In the genomic region with DNA sequence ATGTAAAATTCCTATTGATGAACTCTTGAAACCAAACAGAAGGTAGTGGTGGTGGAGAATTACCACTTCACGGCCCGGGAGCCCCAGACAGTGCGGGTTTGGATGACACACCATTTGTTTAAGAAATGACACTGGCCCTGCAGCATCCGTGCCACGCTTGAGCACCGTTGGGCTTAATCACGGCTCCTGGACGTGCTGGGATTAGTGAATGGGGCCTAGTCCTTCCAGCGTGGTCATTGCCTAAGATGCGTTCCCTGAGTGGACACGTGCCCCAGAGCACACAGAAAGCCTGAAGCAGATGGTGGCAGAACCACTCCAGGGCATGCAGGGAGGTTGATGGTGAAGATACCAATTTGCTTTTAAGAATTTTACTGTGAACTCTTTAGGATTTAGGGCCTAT, we compare ENCODE assay signal across 19 cellular contexts. TPM values are rescaled to one million over a fixed set of nuclear protein-coding genes. Genes with fewer than 3 reads are reported as not detected.
DNase-seq lines count a peak whose midpoint lies in the region; ATAC-seq and TF ChIP-seq lines count a peak whose summit lies in the region.
"Had no signal": no experiment of that assay in that cellular context is flagged by ENCODE, and none has a peak within 500 bp of the region (broad histone marks: within the 10 kb centered on the region; RNA-seq: fewer than 3 reads in every experiment).

No MANE protein-coding gene starts in this region.

- H3K36me3 ChIP-seq in PC-3 (ENCODE audit: low read depth, low read length) = peaks cover 62% of the 10 kb centered on the region
- H3K36me3 ChIP-seq in trophoblast cell (ENCODE audit: control insufficient read depth in 1 of 2, insufficient read depth in 2 of 2, low read length in 2 of 2) = peaks cover 25 to 33% of the 10 kb centered on the region in 2 experiments
- H3K36me3 ChIP-seq in neuronal stem cell (replicated peaks in 1 of 2; ENCODE audit: control insufficient read depth in 2 of 2, insufficient read depth in 2 of 2, low read length in 2 of 2) = peaks cover 12 to 85% of the 10 kb centered on the region in 2 donors

- peak; percentile 63 for DNase-seq in G401 (ENCODE audit: low spot score)
- DNase-seq in PC-3 = no peak
- peak; percentile 54 for DNase-seq in cerebellar cortex (ENCODE audit: low spot score)
- peak; percentile 97 to 98 for DNase-seq in trophoblast cell
- no peak for DNase-seq in EL
- DNase-seq in neuronal stem cell (ENCODE audit: low spot score) = no peak
- no peak for DNase-seq in erythroblast (lab: John Stamatoyannopoulos, UW)
- DNase-seq: activated B cell treated with CpG ODN at 0.5 μM for 24 hours; activated effector memory CD4-positive, alpha-beta T cell treated with anti-CD3 and anti-CD28 coated beads, Interleukin-2, amount 50 U/mL, for 16 hours; AML-193; H7; left colon; NCI-H1436 treated with DMSO at 0.1 percent for 48 hours; stimulated activated CD4-positive, alpha-beta T cell treated with anti-CD3 and anti-CD28 coated beads, Interleukin-4, amount 100 ng/mL, for 4 hours; stimulated activated CD8-positive, alpha-beta memory T cell treated with anti-CD3 and anti-CD28 coated beads, Interleukin-4, amount 100 ng/mL, for 48 hours; T-helper 1 cell had no signal

- H3K18ac ChIP-seq in trophoblast cell (ENCODE audit: low read length) (no peak overlapping the region), neuronal stem cell (ENCODE audit: low read length) (no peak overlapping the region)

- no peaks in the 10 kb centered on the region for H3K9me2 ChIP-seq in PC-3 (replicated peaks; ENCODE audit: low read length)

- no peaks in the 10 kb centered on the region for H3K79me1 ChIP-seq in trophoblast cell (ENCODE audit: low read length)
- peaks cover 4% of the 10 kb centered on the region for H3K79me1 ChIP-seq in neuronal stem cell (ENCODE audit: low read depth, low read length)

- intact Hi-C loops in PC-3 (cut with micrococcal nuclease) = no loop called here

- H2AFZ ChIP-seq in PC-3 (ENCODE audit: low read length) (no peak overlapping the region), trophoblast cell (ENCODE audit: insufficient read depth, low read length, poor library complexity) (no peak overlapping the region), neuronal stem cell (ENCODE audit: low read length) (no peak overlapping the region)

- WGBS in trophoblast cell (ENCODE audit: extremely low coverage, insufficient coverage, insufficient read length) = no CpG with 5 or more reads among the region's 11 CpGs
- WGBS in neuronal stem cell (ENCODE audit: extremely low coverage in 2 of 2, insufficient read length in 2 of 2, insufficient replicate concordance in 1 of 2), 2 donors = no CpG with 5 or more reads among the region's 11 CpGs

- POLR2A ChIA-PET in PC-3 (lab: Charles Lee; ENCODE audit: unreplicated experiment) = no interaction called here

- H3K9me3 ChIP-seq in PC-3 (ENCODE audit: low read length) (no peaks in the 10 kb centered on the region), trophoblast cell (ENCODE audit: insufficient read depth, low read depth, low read length) (no peaks in the 10 kb centered on the region), neuronal stem cell (replicated peaks in 1 of 2; ENCODE audit: control insufficient read depth in 2 of 2, insufficient read depth in 1 of 2, low read depth in 1 of 2, low read length in 2 of 2) (no peaks in the 10 kb centered on the region)
- H3K9me3 ChIP-seq: suprapubic skin had no signal

- CTCF ChIA-PET in PC-3 (lab: Charles Lee) = no interaction called here

- H3K9ac ChIP-seq in PC-3 (ENCODE audit: low read length) (no peak overlapping the region), trophoblast cell (ENCODE audit: low read length) (no peak overlapping the region), neuronal stem cell (ENCODE audit: low read depth, low read length, poor library complexity) (no peak overlapping the region)

- H3K79me2 ChIP-seq in PC-3 (ENCODE audit: low read length) (peaks cover 69% of the 10 kb centered on the region), trophoblast cell (ENCODE audit: control insufficient read depth, insufficient read depth, low read length, poor library complexity) (peaks cover 1% of the 10 kb centered on the region)

- H4K8ac ChIP-seq in trophoblast cell (ENCODE audit: low read depth, low read length) = no peak overlapping the region
- no peak overlapping the region for H4K8ac ChIP-seq in neuronal stem cell (ENCODE audit: low read depth, low read length)

- in situ Hi-C loops in G401 (cut with HindIII; ENCODE audit: low sequenced_read_pairs) = no loop called here

- no peaks in the 10 kb centered on the region for H3K4me1 ChIP-seq in PC-3 (ENCODE audit: insufficient read depth, low read length)
- no peaks in the 10 kb centered on the region for H3K4me1 ChIP-seq in trophoblast cell (ENCODE audit: control insufficient read depth in 1 of 2, insufficient read depth in 2 of 2, low read length in 2 of 2)
- H3K4me1 ChIP-seq in neuronal stem cell (ENCODE audit: control insufficient read depth in 2 of 2, insufficient read depth in 1 of 2, low read depth in 1 of 2, low read length in 2 of 2) = peaks cover 0 to 7% of the 10 kb centered on the region in 2 donors
- H3K4me1 ChIP-seq: suprapubic skin had no signal

- H3F3A ChIP-seq in PC-3 (ENCODE audit: low read length, unreplicated experiment) = no peaks in the 10 kb centered on the region

- H2BK12ac ChIP-seq in trophoblast cell (ENCODE audit: low read length) (no peak overlapping the region), neuronal stem cell (ENCODE audit: low read length) (no peak overlapping the region)

- no peak overlapping the region for H2BK5ac ChIP-seq in trophoblast cell (ENCODE audit: low read depth, low read length, poor library complexity)
- no peak overlapping the region for H2BK5ac ChIP-seq in neuronal stem cell (ENCODE audit: low read length)

- peaks cover 12% of the 10 kb centered on the region for H4K20me1 ChIP-seq in PC-3 (ENCODE audit: low read length)

- no peak overlapping the region for H3K4me3 ChIP-seq in PC-3 (ENCODE audit: low read length)
- no peak overlapping the region for H3K4me3 ChIP-seq in trophoblast cell (ENCODE audit: low read depth, low read length)
- no peak overlapping the region for H3K4me3 ChIP-seq in neuronal stem cell (ENCODE audit: low read length in 2 of 2)
- H3K4me3 ChIP-seq: skin epidermis, suprapubic skin had no signal

- H3K27me3 ChIP-seq in PC-3 (ENCODE audit: low read length) = no peaks in the 10 kb centered on the region
- H3K27me3 ChIP-seq in trophoblast cell (ENCODE audit: insufficient read depth, low read length) = no peaks in the 10 kb centered on the region
- peaks cover 0 to 2% (median 0%) of the 10 kb centered on the region in 3 experiments for H3K27me3 ChIP-seq in neuronal stem cell (ENCODE audit: control insufficient read depth in 3 of 3, insufficient read depth in 3 of 3, low read depth in 1 of 3, low read length in 3 of 3)
- H3K27me3 ChIP-seq: suprapubic skin had no signal

- H3K4ac ChIP-seq in trophoblast cell (ENCODE audit: low read depth, low read length) (no peak overlapping the region), neuronal stem cell (ENCODE audit: low read length) (no peak overlapping the region)

- H2AK5ac ChIP-seq in trophoblast cell (ENCODE audit: low read length) = no peak overlapping the region
- no peak overlapping the region for H2AK5ac ChIP-seq in neuronal stem cell (ENCODE audit: low read depth, low read length)

- TF ChIP-seq POLR2A in erythroblast (IDR thresholded peaks at IDR 0.05; ENCODE audit: low read length) = no peak

- H3K14ac ChIP-seq in trophoblast cell (ENCODE audit: low read length) = no peak overlapping the region
- no peak overlapping the region for H3K14ac ChIP-seq in neuronal stem cell (ENCODE audit: low read length)

- H3K23ac ChIP-seq in trophoblast cell (ENCODE audit: low read length) (no peak overlapping the region), neuronal stem cell (ENCODE audit: low read depth, low read length, poor library complexity) (no peak overlapping the region)

- no peak overlapping the region for H4K91ac ChIP-seq in trophoblast cell (ENCODE audit: low read depth, low read length)
- no peak overlapping the region for H4K91ac ChIP-seq in neuronal stem cell (ENCODE audit: low read depth, low read length, poor library complexity)

- TF ChIP-seq CTCF in PC-3 (conservative IDR thresholded peaks at IDR 0.05; ENCODE audit: low read depth, low read length) = no peak

- H3K27ac ChIP-seq in PC-3 (ENCODE audit: low read length) (no peak overlapping the region), trophoblast cell (ENCODE audit: low read depth, low read length) (no peak overlapping the region), neuronal stem cell (replicated peaks; ENCODE audit: low read length) (no peak overlapping the region)
- H3K27ac ChIP-seq: skin epidermis, suprapubic skin had no signal

- H3K4me2 ChIP-seq in PC-3 (ENCODE audit: low read length) = no peak overlapping the region
- no peak overlapping the region for H3K4me2 ChIP-seq in trophoblast cell (ENCODE audit: low read length)
- H3K4me2 ChIP-seq in neuronal stem cell (ENCODE audit: insufficient read depth, low read length, poor library complexity, severe bottlenecking) = no peak overlapping the region

- BruUV-seq in PC-3 (replicated peaks; lab: Mats Ljungman, UMichigan) = no TSS peak

- no peak overlapping the region for H2BK15ac ChIP-seq in neuronal stem cell (ENCODE audit: low read length)

- peak; percentile 33; the same call in 1 of the 2 replicates for ATAC-seq in PC-3
- ATAC-seq: left colon, Right ventricle myocardium inferior had no signal

- H2BK120ac ChIP-seq in trophoblast cell (ENCODE audit: insufficient read depth, low read length, poor library complexity) (no peak overlapping the region), neuronal stem cell (ENCODE audit: low read depth, low read length) (no peak overlapping the region)

- no peak overlapping the region for H4K12ac ChIP-seq in trophoblast cell (ENCODE audit: low read depth, low read length)

RNA-seq across cellular contexts. Expression of a gene that starts 14.5 kb away (rescaled TPM):
- total RNA-seq in G401 (2014; rRNA removed; shearing (Covaris generic)) = 25.5 and 32.3 TPM in 2 replicates
- total RNA-seq in PC-3 (2014; rRNA removed) = 44.2 and 47.1 TPM in 2 replicates
- 26.9 and 28.5 TPM in 2 replicates for polyA plus RNA-seq in trophoblast cell (2013)
- 45.1 TPM for polyA plus RNA-seq in neuronal stem cell (2013, experiment 1 of 2)
- 45.7 TPM for polyA plus RNA-seq in neuronal stem cell (2013, experiment 2 of 2)

RNA-seq across cellular contexts. Expression of a gene that starts 27.0 kb away (rescaled TPM):
- total RNA-seq in G401 (2014; rRNA removed; shearing (Covaris generic)) = 1.3 and 5.4 TPM in 2 replicates
- total RNA-seq in PC-3 (2014; rRNA removed) = 49.7 and 53.1 TPM in 2 replicates
- 11.3 and 12.1 TPM in 2 replicates for polyA plus RNA-seq in trophoblast cell (2013)
- polyA plus RNA-seq in neuronal stem cell (2013, experiment 1 of 2) = 21.4 TPM
- polyA plus RNA-seq in neuronal stem cell (2013, experiment 2 of 2) = 19.5 TPM

Comparison
In these comparisons a context has a peak if more than half of its experiments do, and no peak if none do; other contexts are left out.
1. DNase-seq: peak in G401 (single experiment), cerebellar cortex (single experiment) and trophoblast cell (2 of 2); none in PC-3 (single experiment), EL (single experiment), neuronal stem cell (single experiment) and erythroblast (0 of 2).